ENCODE assay signal across 12 cellular contexts in the genomic region with DNA sequence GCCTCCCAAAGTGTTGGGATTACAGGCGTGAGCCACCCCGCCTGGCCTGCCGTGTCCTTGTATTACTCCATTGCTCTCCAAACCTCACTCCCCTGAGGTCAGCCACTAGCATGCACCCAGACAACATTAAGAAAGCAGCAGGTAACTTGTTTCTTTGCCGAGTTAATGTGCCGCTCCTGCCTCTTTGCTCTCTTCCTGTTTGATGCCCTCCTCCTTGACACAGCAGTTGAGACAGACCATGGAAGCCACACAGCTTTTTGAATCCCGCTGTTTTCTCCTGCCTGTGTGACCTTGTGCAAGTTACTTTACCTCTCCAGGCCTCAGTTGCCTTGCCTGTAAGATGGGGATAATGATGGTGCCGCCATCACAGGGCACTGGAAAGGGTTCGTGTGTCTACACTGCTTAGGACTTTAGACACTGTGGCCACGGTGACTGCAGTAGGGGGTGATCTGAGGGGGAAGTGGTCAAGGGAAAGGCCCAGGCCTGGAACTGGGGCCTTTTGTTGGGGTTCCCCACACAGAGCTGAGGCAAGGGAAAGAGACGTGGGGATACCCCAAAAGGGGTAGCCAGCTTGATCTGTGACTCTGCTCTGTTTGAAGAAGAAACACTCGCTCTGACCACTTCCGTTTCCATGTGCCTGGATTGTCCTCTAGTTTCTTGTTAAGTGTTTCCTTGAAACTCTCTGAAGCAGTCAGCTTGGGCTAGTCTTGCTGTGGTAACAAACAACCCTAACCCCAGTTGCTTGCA.
A peak's percentile ranks its signal among the peaks of the same experiment; 100 is the strongest.
DNase-seq lines count a peak whose midpoint lies in the region; ATAC-seq and TF ChIP-seq lines count a peak whose summit lies in the region.
"Had no signal": no experiment of that assay in that cellular context is flagged by ENCODE, and none has a peak within 500 bp of the region (broad histone marks: within the 10 kb centered on the region; RNA-seq: fewer than 3 reads in every experiment).

No MANE protein-coding gene starts in this region.

- ATAC-seq in CD8-positive, alpha-beta T cell: peak; percentile 6
- ATAC-seq in GM19395 (IDR thresholded peaks at IDR 0.05; ENCODE audit: unreplicated experiment) (peak; percentile 56), HG03108 (IDR thresholded peaks at IDR 0.05; ENCODE audit: unreplicated experiment) (peak; percentile 53), GM18517 (IDR thresholded peaks at IDR 0.05; ENCODE audit: unreplicated experiment) (no peak)
- peak; percentile 79 for ATAC-seq in activated T-helper 17 cell treated with anti-CD3 and anti-CD28 coated beads, Interleukin-2, amount 50 U/mL, for 72 hours (replicated peaks)

- H3K4me1 ChIP-seq in CD8-positive, alpha-beta T cell (ENCODE audit: insufficient read depth, low read length): peaks cover 89% of the 10 kb centered on the region
- H3K4me1 ChIP-seq: parathyroid adenoma had no signal

- no peak for TF ChIP-seq CTCF in CD8-positive, alpha-beta T cell (IDR thresholded peaks at IDR 0.05)
- no peak for TF ChIP-seq CTCF in foreskin fibroblast (IDR thresholded peaks at IDR 0.05; ENCODE audit: low read depth, low read length)

- H3K4me3 ChIP-seq in CD8-positive, alpha-beta T cell (ENCODE audit: low read depth, low read length): no peak overlapping the region
- H3K4me3 ChIP-seq in foreskin fibroblast (ENCODE audit: low read depth in 1 of 2, low read length in 2 of 2): no peak overlapping the region

- H3K36me3 Mint-ChIP-seq in CD8-positive, alpha-beta T cell: peaks cover 29% of the 10 kb centered on the region
- peaks cover 4% of the 10 kb centered on the region for H3K36me3 Mint-ChIP-seq in activated T-helper 17 cell treated with anti-CD3 and anti-CD28 coated beads, Interleukin-2, amount 50 U/mL, for 72 hours (ENCODE audit: low read depth)

- no peaks in the 10 kb centered on the region for H3K27me3 Mint-ChIP-seq in CD8-positive, alpha-beta T cell (ENCODE audit: low read depth)
- H3K27me3 Mint-ChIP-seq in activated T-helper 17 cell treated with anti-CD3 and anti-CD28 coated beads, Interleukin-2, amount 50 U/mL, for 72 hours: no peaks in the 10 kb centered on the region

- CTCF ChIA-PET in CD8-positive, alpha-beta T cell (lab: Charles Lee): interaction anchor here (0.8 to 1.3 kb wide), 3 partner anchors 10 to 20 kb away, joined by 3 to 5 read pairs (median 3); no protein-coding TSS in a partner anchor

- H3K36me3 ChIP-seq in CD8-positive, alpha-beta T cell (ENCODE audit: insufficient read depth, low read length): no peaks in the 10 kb centered on the region

- no peak overlapping the region for H3K27ac ChIP-seq in CD8-positive, alpha-beta T cell (ENCODE audit: low read depth, low read length)
- H3K27ac ChIP-seq: parathyroid adenoma had no signal

- H3K4me3 Mint-ChIP-seq in CD8-positive, alpha-beta T cell: peak overlapping the region; percentile 20
- H3K4me3 Mint-ChIP-seq in activated T-helper 17 cell treated with anti-CD3 and anti-CD28 coated beads, Interleukin-2, amount 50 U/mL, for 72 hours: peak overlapping the region; percentile 34

- intact Hi-C loops in CD8-positive, alpha-beta T cell (cut with DNase I, micrococcal nuclease): no loop called here
- intact Hi-C loops in cardiac septum (cut with DNase I): no loop called here

- no peaks in the 10 kb centered on the region for H3K27me3 ChIP-seq in CD8-positive, alpha-beta T cell (ENCODE audit: insufficient read depth, low read length)

- H3K9me3 Mint-ChIP-seq in CD8-positive, alpha-beta T cell: no peaks in the 10 kb centered on the region
- peaks cover 3% of the 10 kb centered on the region for H3K9me3 Mint-ChIP-seq in activated T-helper 17 cell treated with anti-CD3 and anti-CD28 coated beads, Interleukin-2, amount 50 U/mL, for 72 hours

- DNase-seq in CD8-positive, alpha-beta T cell: peak in 1 of 7 experiments; percentile 36
- no peak for DNase-seq in cardiac septum (ENCODE audit: low spot score)
- no peak for DNase-seq in foreskin fibroblast
- no peak for DNase-seq in anterior cingulate cortex (lab: John Stamatoyannopoulos, UW)
- DNase-seq: hypothalamus, NCI-H1694, T-helper 9 cell had no signal

- H3K27ac Mint-ChIP-seq in CD8-positive, alpha-beta T cell: peak overlapping the region; percentile 85
- H3K27ac Mint-ChIP-seq in activated T-helper 17 cell treated with anti-CD3 and anti-CD28 coated beads, Interleukin-2, amount 50 U/mL, for 72 hours: peak overlapping the region; percentile 63

- H3K9me3 ChIP-seq in CD8-positive, alpha-beta T cell (ENCODE audit: low read length): no peaks in the 10 kb centered on the region

- peaks cover 94% of the 10 kb centered on the region for H3K4me1 Mint-ChIP-seq in CD8-positive, alpha-beta T cell (ENCODE audit: low read depth)
- peaks cover 40% of the 10 kb centered on the region for H3K4me1 Mint-ChIP-seq in activated T-helper 17 cell treated with anti-CD3 and anti-CD28 coated beads, Interleukin-2, amount 50 U/mL, for 72 hours

- POLR2A ChIA-PET in CD8-positive, alpha-beta T cell (lab: Charles Lee): interaction anchor here (1.0 kb wide), 1 partner anchor 461 kb away, joined by 4 read pairs; the partner anchor contains the start of genes CPSF2 and NDUFB1
